ENCODE assay signal across 2 cellular contexts in the genomic region with DNA sequence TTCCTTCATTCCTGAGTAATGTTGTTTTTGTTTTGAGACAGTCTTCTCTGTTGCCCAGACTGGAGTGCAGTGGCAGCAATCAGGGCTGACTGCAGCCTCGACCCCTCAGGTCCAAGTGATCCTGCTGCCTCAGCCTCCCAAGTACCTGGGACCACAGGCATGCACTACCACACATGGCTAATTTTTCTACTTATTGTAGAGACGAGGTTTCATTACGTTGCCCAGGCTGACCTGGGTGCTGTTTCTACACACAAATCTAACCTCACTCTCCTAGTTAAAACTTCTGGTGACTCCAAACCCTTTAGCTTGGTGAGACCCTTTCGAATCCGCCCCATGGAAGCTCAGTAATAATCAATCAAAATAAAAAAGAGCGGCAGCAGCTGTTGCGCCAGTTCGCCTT.
TF ChIP-seq lines count a peak whose summit lies in the region.

No MANE protein-coding gene starts in this region.

TF ChIP-seq in A549, 52 proteins besides CTCF, POLR2A, EP300 and RAD21:
- TF ChIP-seq EHMT2 (IDR thresholded peaks at IDR 0.05; ENCODE audit: low read depth) (no peak), HOXA7 (CRISPR knock-in tag; IDR thresholded peaks at IDR 0.05) (no peak), CBX8 (IDR thresholded peaks at IDR 0.05) (no peak), NR3C1 (IDR thresholded peaks at IDR 0.05) (no peak), HOXB13 (CRISPR knock-in tag; IDR thresholded peaks at IDR 0.05; ENCODE audit: low read depth) (no peak)
- TF ChIP-seq, protein P1, sequence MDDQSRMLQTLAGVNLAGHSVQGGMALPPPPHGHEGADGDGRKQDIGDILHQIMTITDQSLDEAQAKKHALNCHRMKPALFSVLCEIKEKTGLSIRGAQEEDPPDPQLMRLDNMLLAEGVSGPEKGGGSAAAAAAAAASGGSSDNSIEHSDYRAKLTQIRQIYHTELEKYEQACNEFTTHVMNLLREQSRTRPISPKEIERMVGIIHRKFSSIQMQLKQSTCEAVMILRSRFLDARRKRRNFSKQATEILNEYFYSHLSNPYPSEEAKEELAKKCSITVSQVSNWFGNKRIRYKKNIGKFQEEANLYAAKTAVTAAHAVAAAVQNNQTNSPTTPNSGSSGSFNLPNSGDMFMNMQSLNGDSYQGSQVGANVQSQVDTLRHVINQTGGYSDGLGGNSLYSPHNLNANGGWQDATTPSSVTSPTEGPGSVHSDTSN (IDR thresholded peaks at IDR 0.05), result no peak
TF ChIP-seq in A549: peak in this region for 0.

TF ChIP-seq in K562, 482 proteins besides CTCF, POLR2A, EP300 and RAD21:
- TF ChIP-seq TSC22D4 (tag; IDR thresholded peaks at IDR 0.05) (no peak), BACH1 (tag; IDR thresholded peaks at IDR 0.05) (peak; percentile 14; the same call in 1 of the 2 replicates)
